In the genomic region with DNA sequence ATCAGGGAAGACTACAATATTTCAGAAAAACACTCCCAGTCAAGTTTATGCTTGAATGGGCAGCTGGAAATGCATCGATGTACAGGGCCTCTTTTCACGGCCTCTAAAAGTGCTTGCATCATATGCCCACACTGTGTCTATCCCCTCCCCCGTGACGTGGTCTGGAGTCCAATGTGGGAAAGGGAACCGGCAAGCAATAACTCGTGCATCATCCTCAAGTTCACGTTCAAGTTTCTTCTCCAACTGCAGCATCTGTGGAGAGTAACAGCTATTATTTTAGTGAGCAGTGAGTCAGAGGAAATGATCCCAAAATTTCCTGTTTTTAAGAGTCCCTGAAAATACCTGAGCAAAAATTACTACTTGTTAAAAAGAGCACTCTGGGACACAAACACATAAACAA, we compare ENCODE assay signal across 20 cellular contexts. TPM values are rescaled to one million over a fixed set of nuclear protein-coding genes. Genes with fewer than 3 reads are reported as not detected.
DNase-seq lines count a peak whose midpoint lies in the region; ATAC-seq and TF ChIP-seq lines count a peak whose summit lies in the region.
"Had no signal": no experiment of that assay in that cellular context is flagged by ENCODE, and none has a peak within 500 bp of the region (broad histone marks: within the 10 kb centered on the region; RNA-seq: fewer than 3 reads in every experiment).

No MANE protein-coding gene starts in this region.

- peak; percentile 63 for DNase-seq in AG10803 (ENCODE audit: low read depth)
- peak; percentile 21 for DNase-seq in KBM-7
- DNase-seq in astrocyte of the cerebellum (ENCODE audit: low read depth), result peak; percentile 31
- no peak for DNase-seq in foreskin keratinocyte
- DNase-seq in islet precursor cell, result no peak
- DNase-seq in vagina (ENCODE audit: extremely low spot score in 2 of 2), result no peak
- no peak for DNase-seq in retina
- DNase-seq: activated CD4-positive, alpha-beta T cell treated with anti-CD3 and anti-CD28 coated beads for 36 hours; CD4-positive, CD25-positive, alpha-beta regulatory T cell; Karpas-422; NCI-H1436 treated with DMSO at 0.1 percent for 48 hours; NCI-H524 treated with DMSO at 0.1 percent for 48 hours; sigmoid colon; SW 1271; thyroid gland had no signal

- H3K27me3 ChIP-seq in foreskin keratinocyte, result no peaks in the 10 kb centered on the region
- H3K27me3 ChIP-seq in vagina, result no peaks in the 10 kb centered on the region
- H3K27me3 ChIP-seq: gastroesophageal sphincter, sigmoid colon, thyroid gland had no signal

- H3K36me3 ChIP-seq in vagina, result no peaks in the 10 kb centered on the region
- H3K36me3 ChIP-seq: thyroid gland had no signal

- TF ChIP-seq CTCF in AG10803 (conservative IDR thresholded peaks at IDR 0.05; ENCODE audit: low read length) (no peak), astrocyte of the cerebellum (IDR thresholded peaks at IDR 0.05; ENCODE audit: low read depth, low read length, missing control alignments) (no peak), foreskin keratinocyte (conservative IDR thresholded peaks at IDR 0.05) (no peak), vagina (IDR thresholded peaks at IDR 0.05) (no peak)

- H3K4me3 ChIP-seq in AG10803 (ENCODE audit: low read length) (no peak overlapping the region), astrocyte of the cerebellum (ENCODE audit: low read depth, low read length) (no peak overlapping the region), vagina (no peak overlapping the region)
- H3K4me3 ChIP-seq: gastroesophageal sphincter, sigmoid colon, thyroid gland had no signal

- no peaks in the 10 kb centered on the region for H3K9me3 ChIP-seq in vagina
- H3K9me3 ChIP-seq: sigmoid colon, thyroid gland had no signal

- no peak for TF ChIP-seq POLR2A in vagina (IDR thresholded peaks at IDR 0.05)

- intact Hi-C loops in vagina (cut with DNase I), result no loop called here

- H3K4me1 ChIP-seq in foreskin keratinocyte (no peaks in the 10 kb centered on the region), vagina (no peaks in the 10 kb centered on the region)
- H3K4me1 ChIP-seq: gastroesophageal sphincter, sigmoid colon had no signal

- H3K27ac ChIP-seq in foreskin keratinocyte (no peak overlapping the region), vagina (no peak overlapping the region)
- H3K27ac ChIP-seq: gastroesophageal sphincter, sigmoid colon, thyroid gland had no signal

- in situ Hi-C loops in KBM-7 (cut with MboI; ENCODE audit: low pct_unique_long_range_greater_than_20kb, low sequenced_read_pairs), result no loop called here
- in situ Hi-C loops in astrocyte of the cerebellum (cut with HindIII; ENCODE audit: low sequenced_read_pairs), result no loop called here

- ATAC-seq in foreskin keratinocyte (peak; percentile 26), GM19023 (IDR thresholded peaks at IDR 0.05; ENCODE audit: unreplicated experiment) (no peak)
- ATAC-seq: activated CD4-positive, alpha-beta T cell treated with anti-CD3 and anti-CD28 coated beads for 36 hours; gastroesophageal sphincter; natural killer cell treated with Interleukin-12 subunit alpha and Interleukin-12 subunit beta and Interleukin-15 and Interleukin-18, amount 100 ng/mL, for 72 hours; Right ventricle myocardium inferior; stimulated activated memory B cell treated with anti-CD40 and anti-IgM and Interleukin-4, amounts not matched to agents 10 μg/mL and 1 μg/mL and 100 μg/mL, for 72 hours had no signal

RNA-seq across cellular contexts. Expression of gene ATPSCKMT, which starts 22.3 kb away (rescaled TPM):
- total RNA-seq in foreskin keratinocyte (17.1 and 17.8 TPM in 2 replicates), vagina (26.0 TPM)
- polyA plus RNA-seq in foreskin keratinocyte, result 9.6 and 13.0 TPM in 2 replicates

RNA-seq across cellular contexts. Expression of gene CCT5, which starts 22.7 kb away (rescaled TPM):
- total RNA-seq in foreskin keratinocyte (570 and 654 TPM in 2 replicates), vagina (83.2 TPM)
- polyA plus RNA-seq in foreskin keratinocyte, result 339 and 428 TPM in 2 replicates

Comparison
In these comparisons a context has a peak if more than half of its experiments do, and no peak if none do; other contexts are left out.
1. DNase-seq: peak in AG10803 (single experiment), KBM-7 (single experiment) and astrocyte of the cerebellum (single experiment); none in foreskin keratinocyte (0 of 2), islet precursor cell (single experiment), vagina (0 of 2) and retina (single experiment).